Comparison of ENCODE assay signal across 8 cellular contexts in the genomic region with DNA sequence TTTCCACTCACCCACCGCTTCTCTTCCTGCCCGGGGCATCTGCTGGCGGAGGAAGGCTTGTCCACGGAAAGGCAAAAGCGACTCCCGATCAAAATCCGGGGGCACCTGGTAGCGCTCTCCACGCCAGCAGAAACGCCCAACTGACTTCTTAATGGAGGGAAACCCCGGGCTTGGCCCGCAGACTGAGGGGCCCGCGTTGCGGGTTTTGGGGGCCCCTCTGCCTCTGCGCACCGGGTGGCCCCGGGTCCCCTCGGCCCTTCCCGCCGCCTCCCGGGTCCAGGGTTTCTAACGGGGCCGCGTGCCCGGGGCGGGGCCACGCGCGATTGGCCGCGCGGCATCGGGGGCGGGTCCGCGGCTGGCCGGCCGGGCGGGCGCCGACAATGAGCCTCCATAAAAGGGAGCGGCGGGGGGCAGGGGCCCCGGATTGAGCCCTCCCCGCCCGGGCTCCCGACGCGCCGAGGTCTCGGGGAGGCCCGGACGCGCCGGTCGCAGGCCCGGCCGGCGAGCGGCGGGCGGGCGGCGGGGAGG. TPM values are rescaled to one million over a fixed set of nuclear protein-coding genes. Genes with fewer than 3 reads are reported as not detected.
DNase-seq lines count a peak whose midpoint lies in the region; ATAC-seq and TF ChIP-seq lines count a peak whose summit lies in the region.

Gene SPINDOC, plus strand, starts transcription at position 422 of the 528 bp plus-strand sequence. CDS start 231 bp downstream, outside the sequence.

- H3K9me3 ChIP-seq in adrenal gland (replicated peaks in 1 of 3), result no peaks in the 10 kb centered on the region
- H3K9me3 ChIP-seq in heart left ventricle, result no peaks in the 10 kb centered on the region

- peak; percentile 63 to 97 (median 94) for ATAC-seq in heart left ventricle

- H3K4me3 Mint-ChIP-seq in HFFc6, result peak within 1 kb of the TSS; percentile 92
- peak within 1 kb of the TSS; percentile 91 for H3K4me3 Mint-ChIP-seq in type B pancreatic cell

- DNase-seq in HFFc6 (peak; percentile 45), NB4 (ENCODE audit: low read depth) (peak; percentile 85), T-helper 1 cell (peak; percentile 57 to 70 (median 61)), adrenal gland (peak; percentile 60 to 84 (median 79)), heart left ventricle (peak; percentile 85 to 90 (median 88)), pons (ENCODE audit: low spot score) (peak; percentile 58), type B pancreatic cell (ENCODE audit: extremely low spot score, unreplicated experiment) (peak; percentile 85)

- H3K4me3 ChIP-seq in NB4 (ENCODE audit: low read depth, low read length) (peak within 1 kb of the TSS; percentile 86), adrenal gland (peak within 1 kb of the TSS; percentile 54 to 88 (median 62)), heart left ventricle (peak within 1 kb of the TSS; percentile 72 to 100 (median 90))

- H3K27ac Mint-ChIP-seq in HFFc6 (peak within 1 kb of the TSS; percentile 74), type B pancreatic cell (no peak within 1 kb of the TSS)

- peaks cover 0 to 6% of the 10 kb centered on the region in 2 donors for H3K36me3 ChIP-seq in adrenal gland (replicated peaks in 1 of 2)
- H3K36me3 ChIP-seq in heart left ventricle, result peaks cover 0 to 17% (median 11%) of the 10 kb centered on the region in 9 donors

- no peaks in the 10 kb centered on the region for H3K27me3 ChIP-seq in adrenal gland
- no peaks in the 10 kb centered on the region for H3K27me3 ChIP-seq in heart left ventricle

- 0 to 1% (median 0%) methylated on average over 5 to 50 of the region's 65 CpGs for WGBS in adrenal gland, 4 donors
- WGBS in heart left ventricle, 4 donors, result 0% methylated on average over 5 to 65 of the region's 65 CpGs

- peaks cover 39% of the 10 kb centered on the region for H3K4me1 Mint-ChIP-seq in HFFc6 (ENCODE audit: low read depth)
- H3K4me1 Mint-ChIP-seq in type B pancreatic cell (ENCODE audit: unreplicated experiment), result peaks cover 26% of the 10 kb centered on the region

- TF ChIP-seq POLR2A in GM10847 (IDR thresholded peaks at IDR 0.05; ENCODE audit: extremely low read depth, insufficient read length) (peak; percentile 68), NB4 (IDR thresholded peaks at IDR 0.05; ENCODE audit: extremely low read depth, insufficient read length) (peak; percentile 56), adrenal gland (IDR thresholded peaks at IDR 0.05) (peak; percentile 39 to 49), heart left ventricle (IDR thresholded peaks at IDR 0.05) (peak in 1 of 2 donors; percentile 52)

- intact Hi-C loops in adrenal gland (cut with DNase I) (no loop called here), heart left ventricle (cut with DNase I) (loop anchor here (1.0 to 5.0 kb wide), 4 partner anchors 41 to 46 kb away; partner anchors contain the start of gene ZFTA (in 8 of the 10))

- no peaks in the 10 kb centered on the region for H3K9me3 Mint-ChIP-seq in HFFc6
- no peaks in the 10 kb centered on the region for H3K9me3 Mint-ChIP-seq in type B pancreatic cell

- H3K4me1 ChIP-seq in adrenal gland (replicated peaks in 1 of 2) (peaks cover 0 to 24% of the 10 kb centered on the region in 2 donors), heart left ventricle (peaks cover 6 to 28% (median 21%) of the 10 kb centered on the region in 12 donors)

- H3K27ac ChIP-seq in adrenal gland, result peak within 1 kb of the TSS in 4 of 5 donors; percentile 22 to 80 (median 48)
- H3K27ac ChIP-seq in heart left ventricle, result peak within 1 kb of the TSS in 11 of 12 donors; percentile 63 to 89 (median 80)

- peaks cover 14% of the 10 kb centered on the region for H3K36me3 Mint-ChIP-seq in HFFc6 (ENCODE audit: low read depth)
- peaks cover 23% of the 10 kb centered on the region for H3K36me3 Mint-ChIP-seq in type B pancreatic cell

- H3K27me3 Mint-ChIP-seq in HFFc6 (ENCODE audit: insufficient read depth) (no peaks in the 10 kb centered on the region; the same call in 1 of the 2 replicates), type B pancreatic cell (no peaks in the 10 kb centered on the region)

- no peak for TF ChIP-seq CTCF in HFFc6 (IDR thresholded peaks at IDR 0.05)
- no peak for TF ChIP-seq CTCF in NB4 (IDR thresholded peaks at IDR 0.05; ENCODE audit: low read depth, low read length)
- TF ChIP-seq CTCF in adrenal gland (IDR thresholded peaks at IDR 0.05), result no peak
- TF ChIP-seq CTCF in heart left ventricle (IDR thresholded peaks at IDR 0.05), result no peak
- no peak for TF ChIP-seq CTCF in type B pancreatic cell (conservative IDR thresholded peaks at IDR 0.05)

RNA-seq across cellular contexts. Expression of gene SPINDOC, which starts in this region (rescaled TPM):
- total RNA-seq in HFFc6 (2021; fragmentation: NEBNext Ultra II Directional; extraction: Animal tissue kit (Norgen Biotek cat#: 25700)), result 10 to 100 TPM; 24.7 to 31.7 (median 29.5) TPM
- total RNA-seq in adrenal gland, result 10 to 100 TPM in 7 of 8 donors, 1 to 10 TPM in 1; 9.3 to 13.9 (median 10.9) TPM
- polyA plus RNA-seq in adrenal gland, result 10 to 100 TPM in 1 of 3 donors, 1 to 10 TPM in 2; 4.5 to 19.2 (median 9.8) TPM
- 10 to 100 TPM in 6 of 9 donors, 1 to 10 TPM in 3; 7.8 to 11.8 (median 10.6) TPM for total RNA-seq in heart left ventricle
- 10 to 100 TPM; 11.6 to 12.0 TPM for polyA plus RNA-seq in heart left ventricle
- total RNA-seq in type B pancreatic cell (ENCODE audit: low replicate concordance), result 33.7 and 61.6 TPM in 2 replicates

Comparison
In these comparisons a context has a peak if more than half of its experiments do, and no peak if none do; other contexts are left out.
1. Peak in every context shown above with its lines: DNase-seq, ATAC-seq, H3K4me3 ChIP-seq and H3K27ac ChIP-seq.
2. intact Hi-C loops: an anchor here in heart left ventricle (1.0 to 5.0 kb wide); none called in adrenal gland.